ENCODE assay signal across 11 cellular contexts in genomic region chr15:67135494-67135893, GRCh38.
DNase-seq lines count a peak whose midpoint lies in the region; ATAC-seq and FAIRE-seq lines count a peak whose summit lies in the region.
"Had no signal": no experiment of that assay in that cellular context is flagged by ENCODE, and none has a peak within 500 bp of the region (broad histone marks: within the 10 kb centered on the region; RNA-seq: fewer than 3 reads in every experiment).

No MANE protein-coding gene starts in this region.

- peak overlapping the region; percentile 13 for H3K27ac Mint-ChIP-seq in T-helper 2 cell treated with Interferon-gamma antibody and Interleukin-4, amounts not matched to agents 5 μg/mL and 100 μg/mL, for 36 hours
- H3K27ac Mint-ChIP-seq in activated T-helper 2 cell treated with anti-CD3 and anti-CD28 coated beads, Interferon-gamma antibody, Interleukin-2, Interleukin-4, amounts not matched to agents 10 μg/mL and 5 μg/mL and 100 μg/mL, durations not matched to agents 14 hours and 24 hours and 36 hours: peak overlapping the region; percentile 62
- peak overlapping the region; percentile 67 for H3K27ac Mint-ChIP-seq in stimulated activated naive B cell treated with anti-CD40 and anti-IgM and Interleukin-4, amounts not matched to agents 10 μg/mL and 1 μg/mL and 100 μg/mL, for 72 hours

- H3K4me1 Mint-ChIP-seq in T-helper 2 cell treated with Interferon-gamma antibody and Interleukin-4, amounts not matched to agents 5 μg/mL and 100 μg/mL, for 36 hours (ENCODE audit: low read depth): peaks cover 74% of the 10 kb centered on the region
- peaks cover 78% of the 10 kb centered on the region for H3K4me1 Mint-ChIP-seq in activated T-helper 2 cell treated with anti-CD3 and anti-CD28 coated beads, Interferon-gamma antibody, Interleukin-2, Interleukin-4, amounts not matched to agents 10 μg/mL and 5 μg/mL and 100 μg/mL, durations not matched to agents 14 hours and 24 hours and 36 hours (ENCODE audit: low read depth)
- peaks cover 68 to 99% of the 10 kb centered on the region in 2 donors for H3K4me1 Mint-ChIP-seq in stimulated activated naive B cell treated with anti-CD40 and anti-IgM and Interleukin-4, amounts not matched to agents 10 μg/mL and 1 μg/mL and 100 μg/mL, for 72 hours

- H3K27me3 Mint-ChIP-seq in T-helper 2 cell treated with Interferon-gamma antibody and Interleukin-4, amounts not matched to agents 5 μg/mL and 100 μg/mL, for 36 hours (ENCODE audit: low read depth): no peaks in the 10 kb centered on the region
- no peaks in the 10 kb centered on the region for H3K27me3 Mint-ChIP-seq in activated T-helper 2 cell treated with anti-CD3 and anti-CD28 coated beads, Interferon-gamma antibody, Interleukin-2, Interleukin-4, amounts not matched to agents 10 μg/mL and 5 μg/mL and 100 μg/mL, durations not matched to agents 14 hours and 24 hours and 36 hours (ENCODE audit: low read depth)
- H3K27me3 Mint-ChIP-seq in stimulated activated naive B cell treated with anti-CD40 and anti-IgM and Interleukin-4, amounts not matched to agents 10 μg/mL and 1 μg/mL and 100 μg/mL, for 72 hours: no peaks in the 10 kb centered on the region

- no peak for FAIRE-seq in urothelium cell line (lab: Jason Lieb, UNC)

- intact Hi-C loops in activated T-helper 2 cell treated with anti-CD3 and anti-CD28 coated beads, Interferon-gamma antibody, Interleukin-2, Interleukin-4, amounts not matched to agents 10 μg/mL and 5 μg/mL and 100 μg/mL, durations not matched to agents 14 hours and 24 hours and 36 hours (cut with micrococcal nuclease): loop anchor here (2.0 kb wide), 1 partner anchor 13 kb away; no protein-coding TSS in a partner anchor
- intact Hi-C loops in left colon (cut with DNase I, micrococcal nuclease): no loop called here

- H3K4me3 ChIP-seq in H7 (ENCODE audit: insufficient read depth, low read depth, low read length): no peak overlapping the region

- H3K9me3 Mint-ChIP-seq in T-helper 2 cell treated with Interferon-gamma antibody and Interleukin-4, amounts not matched to agents 5 μg/mL and 100 μg/mL, for 36 hours: no peaks in the 10 kb centered on the region
- H3K9me3 Mint-ChIP-seq in activated T-helper 2 cell treated with anti-CD3 and anti-CD28 coated beads, Interferon-gamma antibody, Interleukin-2, Interleukin-4, amounts not matched to agents 10 μg/mL and 5 μg/mL and 100 μg/mL, durations not matched to agents 14 hours and 24 hours and 36 hours: no peaks in the 10 kb centered on the region
- no peaks in the 10 kb centered on the region for H3K9me3 Mint-ChIP-seq in stimulated activated naive B cell treated with anti-CD40 and anti-IgM and Interleukin-4, amounts not matched to agents 10 μg/mL and 1 μg/mL and 100 μg/mL, for 72 hours

- H3K4me3 Mint-ChIP-seq in T-helper 2 cell treated with Interferon-gamma antibody and Interleukin-4, amounts not matched to agents 5 μg/mL and 100 μg/mL, for 36 hours: peak overlapping the region; percentile 42
- peak overlapping the region; percentile 47 for H3K4me3 Mint-ChIP-seq in activated T-helper 2 cell treated with anti-CD3 and anti-CD28 coated beads, Interferon-gamma antibody, Interleukin-2, Interleukin-4, amounts not matched to agents 10 μg/mL and 5 μg/mL and 100 μg/mL, durations not matched to agents 14 hours and 24 hours and 36 hours (ENCODE audit: low read depth)
- H3K4me3 Mint-ChIP-seq in stimulated activated naive B cell treated with anti-CD40 and anti-IgM and Interleukin-4, amounts not matched to agents 10 μg/mL and 1 μg/mL and 100 μg/mL, for 72 hours: no peak overlapping the region

- no peak for DNase-seq in T-helper 2 cell treated with Interferon-gamma antibody and Interleukin-4, amounts not matched to agents 5 μg/mL and 100 μg/mL, for 36 hours (ENCODE audit: low spot score)
- DNase-seq in T-helper 2 cell (no peak), left colon (peak in 1 of 2 donors; percentile 19), H7 (no peak), NCI-H2107 treated with DMSO at 0.1 percent for 48 hours (lab: John Stamatoyannopoulos, UW; ENCODE audit: unreplicated experiment) (no peak), urothelium cell line (ENCODE audit: low spot score) (no peak)
- DNase-seq in activated T-helper 2 cell treated with anti-CD3 and anti-CD28 coated beads, Interferon-gamma antibody, Interleukin-2, Interleukin-4, amounts not matched to agents 10 μg/mL and 5 μg/mL and 100 μg/mL, durations not matched to agents 14 hours and 24 hours and 36 hours (ENCODE audit: low spot score): no peak
- DNase-seq in stimulated activated naive B cell treated with anti-CD40 and anti-IgM and Interleukin-4, amounts not matched to agents 10 μg/mL and 1 μg/mL and 100 μg/mL, for 72 hours: no peak
- DNase-seq: AML-193, cerebellar nuclear complex, SHP77 treated with DMSO at 0.1 percent for 48 hours had no signal

- no peaks in the 10 kb centered on the region for H3K36me3 ChIP-seq in H7 (replicated peaks; ENCODE audit: control insufficient read depth, insufficient read depth, low read length)

- H3K36me3 Mint-ChIP-seq in T-helper 2 cell treated with Interferon-gamma antibody and Interleukin-4, amounts not matched to agents 5 μg/mL and 100 μg/mL, for 36 hours (ENCODE audit: low read depth): peaks cover 11% of the 10 kb centered on the region
- peaks cover 15% of the 10 kb centered on the region for H3K36me3 Mint-ChIP-seq in activated T-helper 2 cell treated with anti-CD3 and anti-CD28 coated beads, Interferon-gamma antibody, Interleukin-2, Interleukin-4, amounts not matched to agents 10 μg/mL and 5 μg/mL and 100 μg/mL, durations not matched to agents 14 hours and 24 hours and 36 hours (ENCODE audit: low read depth)
- H3K36me3 Mint-ChIP-seq in stimulated activated naive B cell treated with anti-CD40 and anti-IgM and Interleukin-4, amounts not matched to agents 10 μg/mL and 1 μg/mL and 100 μg/mL, for 72 hours: peaks cover 8% of the 10 kb centered on the region in 2 donors

- no peaks in the 10 kb centered on the region for H3K27me3 ChIP-seq in H7 (ENCODE audit: control insufficient read depth, insufficient read depth, low read length)

- peak; percentile 92 for ATAC-seq in left colon
- no peak for ATAC-seq in stimulated activated naive B cell treated with anti-CD40 and anti-IgM and Interleukin-4, amounts not matched to agents 10 μg/mL and 1 μg/mL and 100 μg/mL, for 72 hours (replicated peaks)

Comparison
In these comparisons a context has a peak if more than half of its experiments do, and no peak if none do; other contexts are left out.
1. H3K27ac Mint-ChIP-seq: peak in every context shown above with its lines; median percentile 67 in stimulated activated naive B cell treated with anti-CD40 and anti-IgM and Interleukin-4, amounts not matched to agents 10 μg/mL and 1 μg/mL and 100 μg/mL, for 72 hours; 62 in activated T-helper 2 cell treated with anti-CD3 and anti-CD28 coated beads, Interferon-gamma antibody, Interleukin-2, Interleukin-4, amounts not matched to agents 10 μg/mL and 5 μg/mL and 100 μg/mL, durations not matched to agents 14 hours and 24 hours and 36 hours; 13 in T-helper 2 cell treated with Interferon-gamma antibody and Interleukin-4, amounts not matched to agents 5 μg/mL and 100 μg/mL, for 36 hours.
2. H3K4me3 Mint-ChIP-seq: peak in T-helper 2 cell treated with Interferon-gamma antibody and Interleukin-4, amounts not matched to agents 5 μg/mL and 100 μg/mL, for 36 hours (single experiment) and activated T-helper 2 cell treated with anti-CD3 and anti-CD28 coated beads, Interferon-gamma antibody, Interleukin-2, Interleukin-4, amounts not matched to agents 10 μg/mL and 5 μg/mL and 100 μg/mL, durations not matched to agents 14 hours and 24 hours and 36 hours (single experiment); none in stimulated activated naive B cell treated with anti-CD40 and anti-IgM and Interleukin-4, amounts not matched to agents 10 μg/mL and 1 μg/mL and 100 μg/mL, for 72 hours (0 of 2).